Comparison of ENCODE assay signal across 25 cellular contexts in the genomic region with DNA sequence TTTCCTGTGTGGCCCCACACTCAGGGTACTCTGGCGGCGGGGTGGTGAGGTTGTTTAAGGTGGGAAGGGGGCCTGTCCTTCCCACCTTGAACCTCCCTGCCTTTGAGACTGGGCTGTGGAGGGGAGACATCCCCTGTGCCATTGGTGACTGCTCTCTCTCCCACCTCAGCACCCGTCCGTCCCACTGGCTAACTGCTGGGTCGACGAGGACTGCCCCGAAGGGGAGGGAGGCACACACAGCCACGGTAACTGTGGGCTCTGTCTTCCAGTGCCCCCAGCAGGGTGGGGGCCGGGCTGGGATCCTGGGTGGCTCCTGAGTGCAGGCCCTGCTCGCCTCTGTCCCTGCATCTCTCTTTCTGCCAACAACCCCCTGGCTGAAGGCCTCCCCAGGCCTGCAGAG.
"Had no signal": no experiment of that assay in that cellular context is flagged by ENCODE, and none has a peak within 500 bp of the region (broad histone marks: within the 10 kb centered on the region; RNA-seq: fewer than 3 reads in every experiment).

No MANE protein-coding gene starts in this region.

- ATAC-seq: activated CD4-positive, CD25-positive, alpha-beta regulatory T cell treated with anti-CD3 and anti-CD28 coated beads, Interleukin-2, amount 50 U/mL, for 24 hours; gastroesophageal sphincter; left cardiac atrium; left ventricle myocardium superior; mucosa of descending colon; natural killer cell treated with Interleukin-12 subunit alpha and Interleukin-12 subunit beta and Interleukin-15 and Interleukin-18, amount 100 ng/mL, for 72 hours; right cardiac atrium; T-helper 17 cell had no signal

- H3K36me3 ChIP-seq: adrenal gland, ascending aorta, cardiac muscle cell, gastroesophageal sphincter, spleen, tibial nerve, WERI-Rb-1 had no signal

- H3K4me1 ChIP-seq: adrenal gland, ascending aorta, tibial nerve had no signal

- H3K27me3 ChIP-seq: adrenal gland, ascending aorta, cardiac muscle cell, gastroesophageal sphincter, hepatocyte, spleen, tibial nerve had no signal

- DNase-seq: activated CD4-positive, alpha-beta memory T cell treated with anti-CD3 and anti-CD28 coated beads for 36 hours; activated CD4-positive, alpha-beta T cell treated with anti-CD3 and anti-CD28 coated beads for 48 hours; activated CD8-positive, alpha-beta memory T cell treated with anti-CD3 and anti-CD28 coated beads, Interleukin-2, amount 50 U/mL, for 4 hours; activated effector memory CD4-positive, alpha-beta T cell treated with anti-CD3 and anti-CD28 coated beads, Interleukin-2, amount 50 U/mL, for 16 hours; activated naive CD4-positive, alpha-beta T cell treated with anti-CD3 and anti-CD28 coated beads for 36 hours; activated naive CD8-positive, alpha-beta T cell treated with anti-CD3 and anti-CD28 coated beads for 36 hours; activated T-cell treated with anti-CD3 and anti-CD28 coated beads, Interleukin-2, amount 50 U/mL, for 1 hour; adrenal gland; cortex of kidney; left cardiac atrium; left ventricle myocardium superior; mucosa of descending colon; stimulated activated naive CD4-positive, alpha-beta T cell; T-helper 17 cell; T1000; WERI-Rb-1 had no signal

- H3K27ac ChIP-seq: adrenal gland, ascending aorta, cardiac muscle cell, gastroesophageal sphincter, hepatocyte, spleen, tibial nerve, WERI-Rb-1 had no signal

- H3K4me3 ChIP-seq: adrenal gland, ascending aorta, cardiac muscle cell, gastroesophageal sphincter, hepatocyte, mucosa of descending colon, spleen, tibial nerve had no signal

- H3K9me3 ChIP-seq: adrenal gland, ascending aorta, gastroesophageal sphincter, mucosa of descending colon, spleen, tibial nerve had no signal
